Comparison of ENCODE assay signal across 8 cellular contexts in genomic region chr3:59280113-59280512, GRCh38.
"Had no signal": no experiment of that assay in that cellular context is flagged by ENCODE, and none has a peak within 500 bp of the region (broad histone marks: within the 10 kb centered on the region; RNA-seq: fewer than 3 reads in every experiment).

No MANE protein-coding gene starts in this region.

- DNase-seq: H9, HCEC 1CT, IMR-90 had no signal

- H3K4me3 ChIP-seq: GM23338, K562 had no signal

- FAIRE-seq: H1, H54, HTR-8/SVneo, K562 had no signal

- ATAC-seq: GM23338, K562 had no signal
